1 cellular context compared by ENCODE assay signal in genomic region chr7:100023526-100023925, GRCh38.
A peak's percentile ranks its signal among the peaks of the same experiment; 100 is the strongest.
TF ChIP-seq lines count a peak whose summit lies in the region.

No MANE protein-coding gene starts in this region.

TF ChIP-seq in HepG2, 621 proteins besides CTCF, POLR2A, EP300 and RAD21:
- no peak for TF ChIP-seq ZBTB1 (CRISPR knock-in tag; IDR thresholded peaks at IDR 0.05; ENCODE audit: borderline replicate concordance)
- peak; percentile 59 for TF ChIP-seq ZBTB33 (CRISPR knock-in tag; IDR thresholded peaks at IDR 0.05)
- 0 out of 2 replicates have a peak, but pooled peaks have one; percentile 21 for TF ChIP-seq MBD4 (IDR thresholded peaks at IDR 0.05; ENCODE audit: borderline replicate concordance, low read length)
- TF ChIP-seq PRPF4 (IDR thresholded peaks at IDR 0.05; ENCODE audit: low read depth, low read length, poor library complexity, severe bottlenecking): peak; percentile 14
